26 cellular contexts compared by ENCODE assay signal in the genomic region with DNA sequence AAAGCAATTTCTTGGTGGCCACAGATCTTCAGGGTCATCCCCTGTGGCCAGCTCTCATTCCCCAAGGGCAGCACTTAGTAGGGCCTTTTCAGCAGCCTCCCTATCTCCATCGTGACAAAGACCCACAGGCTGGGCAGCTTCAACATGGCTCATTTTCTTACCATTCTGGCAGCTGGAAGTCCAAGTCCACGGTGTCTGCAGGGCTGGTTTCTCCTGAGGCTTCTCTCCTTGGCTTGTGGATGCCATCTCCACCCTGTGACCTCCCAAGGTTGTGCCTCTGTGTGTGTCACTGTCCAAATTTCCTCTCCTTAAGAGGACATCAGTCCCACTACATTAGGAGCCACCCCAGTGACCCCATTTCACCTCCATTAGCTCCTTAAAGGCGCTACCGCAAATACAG.
"Had no signal": no experiment of that assay in that cellular context is flagged by ENCODE, and none has a peak within 500 bp of the region (broad histone marks: within the 10 kb centered on the region; RNA-seq: fewer than 3 reads in every experiment).

No MANE protein-coding gene starts in this region.

- H3K9ac ChIP-seq: parathyroid adenoma had no signal

- H3K9me3 ChIP-seq: right lobe of liver, thoracic aorta had no signal

- H3K9me3 Mint-ChIP-seq: immature natural killer cell; memory B cell; natural killer cell; neural crest cell; stimulated activated effector memory CD8-positive, alpha-beta T cell treated with anti-CD3 and anti-CD28 coated beads, Interleukin-12 subunit alpha, Interleukin-12 subunit beta, amount 100 ng/mL, for 72 hours had no signal

- H3K27me3 Mint-ChIP-seq: memory B cell, progenitor cell of endocrine pancreas had no signal

- FAIRE-seq: colon, endometrium, frontal cortex, small intestine, urothelium cell line had no signal

- H3K27me3 ChIP-seq: right lobe of liver, tibial nerve, upper lobe of left lung had no signal

- H3K4me3 Mint-ChIP-seq: immature natural killer cell; memory B cell; natural killer cell; stimulated activated effector memory CD8-positive, alpha-beta T cell treated with anti-CD3 and anti-CD28 coated beads, Interleukin-12 subunit alpha, Interleukin-12 subunit beta, amount 100 ng/mL, for 72 hours had no signal

- H3K27ac Mint-ChIP-seq: immature natural killer cell; memory B cell; natural killer cell; progenitor cell of endocrine pancreas; stimulated activated effector memory CD8-positive, alpha-beta T cell treated with anti-CD3 and anti-CD28 coated beads, Interleukin-12 subunit alpha, Interleukin-12 subunit beta, amount 100 ng/mL, for 72 hours had no signal

- H3K36me3 ChIP-seq: right lobe of liver, stomach, thoracic aorta, tibial nerve, upper lobe of left lung had no signal

- H3K4me3 ChIP-seq: lung, right lobe of liver, stomach, thoracic aorta, tibial nerve, upper lobe of left lung had no signal

- ATAC-seq: left lobe of liver; natural killer cell; right lobe of liver; stimulated activated effector memory CD8-positive, alpha-beta T cell treated with anti-CD3 and anti-CD28 coated beads, Interleukin-12 subunit alpha, Interleukin-12 subunit beta, amount 100 ng/mL, for 72 hours had no signal

- H3K27ac ChIP-seq: parathyroid adenoma, right lobe of liver, stomach, thoracic aorta, upper lobe of left lung had no signal

- DNase-seq: cerebellar nuclear complex; effector memory CD4-positive, alpha-beta T cell; immature natural killer cell; islet precursor cell; natural killer cell; right lobe of liver; small intestine; stimulated activated CD4-positive, alpha-beta T cell treated with anti-CD3 and anti-CD28 coated beads, Interleukin-12 subunit alpha, Interleukin-12 subunit beta, amount 100 ng/mL, for 4 hours; stimulated activated CD4-positive, alpha-beta T cell treated with anti-CD3 and anti-CD28 coated beads, Interleukin-1b, Interleukin-23, amount 100 ng/mL, for 48 hours; stimulated activated CD4-positive, alpha-beta T cell treated with anti-CD3 and anti-CD28 coated beads, Interleukin-4, amount 100 ng/mL, for 24 hours; stimulated activated naive CD4-positive, alpha-beta T cell treated with Interleukin-2 at 50 U/mL for 16 hours; stomach; upper lobe of left lung had no signal

- H3K79me2 ChIP-seq: parathyroid adenoma had no signal

- H3K4me1 ChIP-seq: parathyroid adenoma, right lobe of liver, stomach, tibial nerve, upper lobe of left lung had no signal

- H2AFZ ChIP-seq: parathyroid adenoma had no signal

- H3K36me3 Mint-ChIP-seq: immature natural killer cell; memory B cell; natural killer cell; stimulated activated effector memory CD8-positive, alpha-beta T cell treated with anti-CD3 and anti-CD28 coated beads, Interleukin-12 subunit alpha, Interleukin-12 subunit beta, amount 100 ng/mL, for 72 hours had no signal

- H3K4me1 Mint-ChIP-seq: immature natural killer cell; memory B cell; natural killer cell; stimulated activated effector memory CD8-positive, alpha-beta T cell treated with anti-CD3 and anti-CD28 coated beads, Interleukin-12 subunit alpha, Interleukin-12 subunit beta, amount 100 ng/mL, for 72 hours had no signal
